In genomic region chr17:45132569-45133463, GRCh38 we compare ENCODE assay signal across 1 cellular context.
TF ChIP-seq lines count a peak whose summit lies in the region.

No MANE protein-coding gene starts in this region.

TF ChIP-seq in K562, 482 proteins besides CTCF, POLR2A, EP300 and RAD21 (continued from another document):
- no peak for TF ChIP-seq ZNF318 (IDR thresholded peaks at IDR 0.05; ENCODE audit: borderline replicate concordance in 1 of 2, low read depth in 1 of 2)
- TF ChIP-seq HMG20A (CRISPR knock-in tag; conservative IDR thresholded peaks at IDR 0.05) = no peak
- no peak for TF ChIP-seq TSC22D4 (tag; IDR thresholded peaks at IDR 0.05)
- TF ChIP-seq TGIF2 (CRISPR knock-in tag; IDR thresholded peaks at IDR 0.05) = no peak
- TF ChIP-seq YY1 (IDR thresholded peaks at IDR 0.05; ENCODE audit: borderline replicate concordance in 1 of 3, control insufficient read depth in 1 of 3, extremely low read depth in 1 of 3, insufficient read depth in 3 of 3, insufficient read length in 1 of 3, insufficient replicate concordance in 2 of 3, low read depth in 1 of 3, low read length in 2 of 3) = peak in 1 of 3 experiments; percentile 36
- no peak for TF ChIP-seq ZC3H11A (IDR thresholded peaks at IDR 0.05; ENCODE audit: low read depth, low read length)
- peak; percentile 47 for TF ChIP-seq TBP (optimal IDR thresholded peaks at IDR 0.05; ENCODE audit: low read depth, low read length)
- no peak for TF ChIP-seq ZNF717 (CRISPR knock-in tag; IDR thresholded peaks at IDR 0.05)
- TF ChIP-seq PRMT5 (CRISPR knock-in tag; IDR thresholded peaks at IDR 0.05) = no peak
- TF ChIP-seq TAF1 (IDR thresholded peaks at IDR 0.05; ENCODE audit: control insufficient read depth, extremely low read depth, insufficient read depth, low read length, severe bottlenecking) = no peak
- TF ChIP-seq GABPB2 (CRISPR knock-in tag; conservative IDR thresholded peaks at IDR 0.05) = no peak
- no peak for TF ChIP-seq ZNF780A (CRISPR knock-in tag; IDR thresholded peaks at IDR 0.05)
- TF ChIP-seq CBX1 (IDR thresholded peaks at IDR 0.05; ENCODE audit: low read depth) = peak; percentile 81; the same call in 1 of the 2 replicates
- TF ChIP-seq ZFP36 (IDR thresholded peaks at IDR 0.05; ENCODE audit: low read depth, low read length, partially characterized antibody) = peak; percentile 82
- no peak for TF ChIP-seq ZNF124 (CRISPR knock-in tag; IDR thresholded peaks at IDR 0.05)
- no peak for TF ChIP-seq ZSCAN29 (IDR thresholded peaks at IDR 0.05)
- no peak for TF ChIP-seq PPARD (CRISPR knock-in tag; IDR thresholded peaks at IDR 0.05)
- no peak for TF ChIP-seq ZNF79 (CRISPR knock-in tag; IDR thresholded peaks at IDR 0.05; ENCODE audit: low read depth)
- TF ChIP-seq HINFP (tag; conservative IDR thresholded peaks at IDR 0.05; ENCODE audit: low read depth) = no peak
- TF ChIP-seq NR2C2 (CRISPR knock-in tag; IDR thresholded peaks at IDR 0.05) = 0 out of 2 replicates have a peak, but pooled peaks have one; percentile 2
- TF ChIP-seq NR2C2 (tag; IDR thresholded peaks at IDR 0.05) = no peak
- TF ChIP-seq KLF16 (IDR thresholded peaks at IDR 0.05) = no peak
- TF ChIP-seq SAP30 (IDR thresholded peaks at IDR 0.05; ENCODE audit: borderline replicate concordance, insufficient read depth, low read depth, low read length, poor library complexity, severe bottlenecking) = peak; percentile 57
- TF ChIP-seq DEAF1 (CRISPR knock-in tag; IDR thresholded peaks at IDR 0.05) = no peak
- TF ChIP-seq FOXM1 (IDR thresholded peaks at IDR 0.05; ENCODE audit: low read depth) = no peak
- peak; percentile 58; the same call in 1 of the 2 replicates for TF ChIP-seq FOXM1 (CRISPR knock-in tag; IDR thresholded peaks at IDR 0.05; ENCODE audit: low read depth)
- peak; percentile 18; the same call in 1 of the 2 replicates for TF ChIP-seq ARID4B (CRISPR knock-in tag; IDR thresholded peaks at IDR 0.05)
- no peak for TF ChIP-seq FOXK2 (conservative IDR thresholded peaks at IDR 0.05 in 1 of 2, IDR thresholded peaks at IDR 0.05 in 1 of 2; ENCODE audit: low read depth in 2 of 2)
- no peak for TF ChIP-seq NEUROD1 (IDR thresholded peaks at IDR 0.05; ENCODE audit: borderline replicate concordance, low read depth, low read length, partially characterized antibody)
- TF ChIP-seq PYGO2 (tag; IDR thresholded peaks at IDR 0.05) = no peak
